ENCODE assay signal across 8 cellular contexts in the genomic region with DNA sequence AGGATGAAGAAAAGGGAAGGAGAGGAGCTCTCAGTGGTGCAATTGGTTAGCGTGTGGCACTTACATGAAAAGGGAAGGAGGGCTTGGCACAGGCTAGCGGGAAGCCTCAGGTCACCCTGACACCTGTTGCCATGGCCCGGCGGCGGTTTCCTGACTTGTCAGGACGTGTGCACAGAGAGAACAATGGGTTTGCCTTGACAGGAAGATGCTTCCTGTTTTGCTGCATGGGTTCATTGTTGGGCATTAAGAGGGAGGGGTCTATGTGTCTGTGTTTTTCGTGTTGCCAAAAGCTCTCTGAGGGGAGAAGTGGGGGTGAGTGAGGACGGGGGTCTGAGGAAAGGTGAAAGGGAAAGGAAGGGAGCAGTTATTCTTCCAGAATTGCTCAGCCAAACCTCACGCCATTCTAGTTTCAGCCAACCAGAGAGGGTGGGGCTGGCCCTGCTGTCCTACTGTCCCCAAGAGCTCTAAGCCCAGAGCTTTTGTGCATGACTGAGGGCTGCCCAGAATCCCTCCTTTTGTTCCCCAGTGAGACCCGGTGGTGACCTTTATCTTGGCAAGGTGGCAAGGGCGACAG. TPM values are rescaled to one million over a fixed set of nuclear protein-coding genes. Genes with fewer than 3 reads are reported as not detected.
DNase-seq lines count a peak whose midpoint lies in the region; ATAC-seq and TF ChIP-seq lines count a peak whose summit lies in the region.

No MANE protein-coding gene starts in this region.

- no CpG with 5 or more reads among the region's 11 CpGs for WGBS in trophoblast cell (ENCODE audit: extremely low coverage, insufficient coverage, insufficient read length)

- H3K18ac ChIP-seq in trophoblast cell (ENCODE audit: low read length): no peak overlapping the region

- H2BK12ac ChIP-seq in trophoblast cell (ENCODE audit: low read length): no peak overlapping the region

- H3K27ac ChIP-seq in GM23338 (ENCODE audit: low read depth) (no peak overlapping the region), trophoblast cell (ENCODE audit: low read depth, low read length) (no peak overlapping the region)

- peaks cover 5% of the 10 kb centered on the region for H3K9me3 ChIP-seq in trophoblast cell (ENCODE audit: insufficient read depth, low read depth, low read length)

- H3F3A ChIP-seq in GM23338 (replicated peaks; ENCODE audit: low read depth): no peaks in the 10 kb centered on the region

- ATAC-seq in GM18502 (IDR thresholded peaks at IDR 0.05; ENCODE audit: poor library complexity, unreplicated experiment) (peak; percentile 84), GM23338 (no peak)
- peak; percentile 86 for ATAC-seq in stimulated activated naive CD8-positive, alpha-beta T cell treated with anti-CD3 and anti-CD28 coated beads, Interleukin-15, amount 100 ng/mL, for 72 hours

- H4K12ac ChIP-seq in trophoblast cell (ENCODE audit: low read depth, low read length): no peak overlapping the region

- H3K36me3 ChIP-seq in GM23338 (ENCODE audit: insufficient read depth) (no peaks in the 10 kb centered on the region), trophoblast cell (ENCODE audit: control insufficient read depth in 1 of 2, insufficient read depth in 2 of 2, low read length in 2 of 2) (no peaks in the 10 kb centered on the region)

- no peak overlapping the region for H3K4me3 Mint-ChIP-seq in GM23338
- H3K4me3 Mint-ChIP-seq in stimulated activated naive CD8-positive, alpha-beta T cell treated with anti-CD3 and anti-CD28 coated beads, Interleukin-15, amount 100 ng/mL, for 72 hours: peak overlapping the region; percentile 76 to 79

- no peaks in the 10 kb centered on the region for H3K36me3 Mint-ChIP-seq in GM23338 (ENCODE audit: low read depth)

- no peak overlapping the region for H3K9ac ChIP-seq in trophoblast cell (ENCODE audit: low read length)

- H3K27me3 ChIP-seq in GM23338 (ENCODE audit: insufficient read depth) (no peaks in the 10 kb centered on the region), trophoblast cell (ENCODE audit: insufficient read depth, low read length) (no peaks in the 10 kb centered on the region)

- peaks cover 16% of the 10 kb centered on the region; the same call in 1 of the 2 replicates for H3K9me2 ChIP-seq in GM23338 (ENCODE audit: insufficient read depth)

- peaks cover 14% of the 10 kb centered on the region for H3K9me3 Mint-ChIP-seq in GM23338
- H3K9me3 Mint-ChIP-seq in stimulated activated naive CD8-positive, alpha-beta T cell treated with anti-CD3 and anti-CD28 coated beads, Interleukin-15, amount 100 ng/mL, for 72 hours: peaks cover 33 to 40% of the 10 kb centered on the region in 2 donors

- H3K4me3 ChIP-seq in GM23338: no peak overlapping the region
- H3K4me3 ChIP-seq in epithelial cell of esophagus (ENCODE audit: low read length): no peak overlapping the region
- H3K4me3 ChIP-seq in trophoblast cell (ENCODE audit: low read depth, low read length): no peak overlapping the region

- H3K79me2 ChIP-seq in GM23338 (replicated peaks; ENCODE audit: insufficient read depth) (no peaks in the 10 kb centered on the region), trophoblast cell (ENCODE audit: control insufficient read depth, insufficient read depth, low read length, poor library complexity) (no peaks in the 10 kb centered on the region)

- H3K4me2 ChIP-seq in GM23338 (no peak overlapping the region), trophoblast cell (ENCODE audit: low read length) (no peak overlapping the region)

- no peak overlapping the region for H3K4ac ChIP-seq in trophoblast cell (ENCODE audit: low read depth, low read length)

- peaks cover 2% of the 10 kb centered on the region for H3K27me3 Mint-ChIP-seq in GM23338 (ENCODE audit: insufficient read depth, low read depth, poor library complexity)
- no peaks in the 10 kb centered on the region for H3K27me3 Mint-ChIP-seq in stimulated activated naive CD8-positive, alpha-beta T cell treated with anti-CD3 and anti-CD28 coated beads, Interleukin-15, amount 100 ng/mL, for 72 hours

- H3K79me1 ChIP-seq in trophoblast cell (ENCODE audit: low read length): no peaks in the 10 kb centered on the region

- peak overlapping the region; percentile 81 for H2AFZ ChIP-seq in GM23338
- no peak overlapping the region for H2AFZ ChIP-seq in trophoblast cell (ENCODE audit: insufficient read depth, low read length, poor library complexity)

- H4K20me1 ChIP-seq in GM23338 (replicated peaks; ENCODE audit: insufficient read depth): no peaks in the 10 kb centered on the region

- H3K14ac ChIP-seq in trophoblast cell (ENCODE audit: low read length): no peak overlapping the region

- H4K8ac ChIP-seq in trophoblast cell (ENCODE audit: low read depth, low read length): no peak overlapping the region

- no peak overlapping the region for H2AK5ac ChIP-seq in trophoblast cell (ENCODE audit: low read length)

- peak; percentile 18 for DNase-seq in GM23338 (ENCODE audit: low spot score)
- peak; percentile 72 for DNase-seq in MV-4-11 (lab: John Stamatoyannopoulos, UW)
- peak; percentile 45 for DNase-seq in T-helper 22 cell (ENCODE audit: low read depth)
- DNase-seq in epithelial cell of esophagus (ENCODE audit: low read depth): peak; percentile 91
- DNase-seq in stimulated activated naive CD8-positive, alpha-beta T cell treated with anti-CD3 and anti-CD28 coated beads, Interleukin-15, amount 100 ng/mL, for 72 hours: peak; percentile 38 to 70
- DNase-seq in erythroblast (lab: John Stamatoyannopoulos, UW): no peak
- DNase-seq in trophoblast cell: no peak

- H2BK5ac ChIP-seq in trophoblast cell (ENCODE audit: low read depth, low read length, poor library complexity): no peak overlapping the region

- TF ChIP-seq POLR2A in erythroblast (IDR thresholded peaks at IDR 0.05; ENCODE audit: low read length): no peak

- H3K4me1 Mint-ChIP-seq in GM23338: peaks cover 7% of the 10 kb centered on the region
- H3K4me1 Mint-ChIP-seq in stimulated activated naive CD8-positive, alpha-beta T cell treated with anti-CD3 and anti-CD28 coated beads, Interleukin-15, amount 100 ng/mL, for 72 hours: peaks cover 92% of the 10 kb centered on the region

- H3K4me1 ChIP-seq in GM23338 (ENCODE audit: insufficient read depth) (no peaks in the 10 kb centered on the region), trophoblast cell (ENCODE audit: control insufficient read depth in 1 of 2, insufficient read depth in 2 of 2, low read length in 2 of 2) (no peaks in the 10 kb centered on the region)

- no peak for TF ChIP-seq CTCF in GM23338 (conservative IDR thresholded peaks at IDR 0.05; ENCODE audit: low read depth in 2 of 2)
- TF ChIP-seq CTCF in epithelial cell of esophagus (IDR thresholded peaks at IDR 0.05; ENCODE audit: insufficient read depth, low read depth, low read length, missing control alignments): no peak

- no peak overlapping the region for H2BK120ac ChIP-seq in trophoblast cell (ENCODE audit: insufficient read depth, low read length, poor library complexity)

- H4K91ac ChIP-seq in trophoblast cell (ENCODE audit: low read depth, low read length): no peak overlapping the region

- no peak overlapping the region for H3K23ac ChIP-seq in trophoblast cell (ENCODE audit: low read length)

- no peak overlapping the region for H3K27ac Mint-ChIP-seq in GM23338
- H3K27ac Mint-ChIP-seq in stimulated activated naive CD8-positive, alpha-beta T cell treated with anti-CD3 and anti-CD28 coated beads, Interleukin-15, amount 100 ng/mL, for 72 hours: peak overlapping the region; percentile 27 to 54

TF ChIP-seq in GM23338, 12 proteins besides CTCF, POLR2A, EP300 and RAD21 (continues in another document):
- TF ChIP-seq EZH2 (IDR thresholded peaks at IDR 0.05; ENCODE audit: low read depth, unreplicated experiment): no peak
- TF ChIP-seq, protein P1, sequence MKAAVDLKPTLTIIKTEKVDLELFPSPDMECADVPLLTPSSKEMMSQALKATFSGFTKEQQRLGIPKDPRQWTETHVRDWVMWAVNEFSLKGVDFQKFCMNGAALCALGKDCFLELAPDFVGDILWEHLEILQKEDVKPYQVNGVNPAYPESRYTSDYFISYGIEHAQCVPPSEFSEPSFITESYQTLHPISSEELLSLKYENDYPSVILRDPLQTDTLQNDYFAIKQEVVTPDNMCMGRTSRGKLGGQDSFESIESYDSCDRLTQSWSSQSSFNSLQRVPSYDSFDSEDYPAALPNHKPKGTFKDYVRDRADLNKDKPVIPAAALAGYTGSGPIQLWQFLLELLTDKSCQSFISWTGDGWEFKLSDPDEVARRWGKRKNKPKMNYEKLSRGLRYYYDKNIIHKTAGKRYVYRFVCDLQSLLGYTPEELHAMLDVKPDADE (IDR thresholded peaks at IDR 0.05): no peak
- TF ChIP-seq ZNF114 (CRISPR knock-in tag; IDR thresholded peaks at IDR 0.05): no peak

RNA-seq across cellular contexts. Expression of gene CCR7, which starts 17.1 kb away (rescaled TPM):
- total RNA-seq in GM23338 (2014; rRNA removed; shearing (Covaris generic)): 0.59 TPM in 1 of 2 replicates, not detected in the other
- polyA plus RNA-seq in GM23338 (2016; fragmentation: Nextera tagmentation; extraction: Ambion mirVana): 0.37 and 0.75 TPM in 2 replicates
- 217 and 236 TPM in 2 replicates for polyA plus RNA-seq in trophoblast cell (2013)

Comparison
In these comparisons a context has a peak if more than half of its experiments do, and no peak if none do; other contexts are left out.
1. DNase-seq: peak in GM23338 (single experiment), MV-4-11 (single experiment), T-helper 22 cell (single experiment), epithelial cell of esophagus (single experiment) and stimulated activated naive CD8-positive, alpha-beta T cell treated with anti-CD3 and anti-CD28 coated beads, Interleukin-15, amount 100 ng/mL, for 72 hours (2 of 2); none in erythroblast (0 of 2) and trophoblast cell (0 of 2).